ENCODE assay signal across 1 cellular context in the genomic region with DNA sequence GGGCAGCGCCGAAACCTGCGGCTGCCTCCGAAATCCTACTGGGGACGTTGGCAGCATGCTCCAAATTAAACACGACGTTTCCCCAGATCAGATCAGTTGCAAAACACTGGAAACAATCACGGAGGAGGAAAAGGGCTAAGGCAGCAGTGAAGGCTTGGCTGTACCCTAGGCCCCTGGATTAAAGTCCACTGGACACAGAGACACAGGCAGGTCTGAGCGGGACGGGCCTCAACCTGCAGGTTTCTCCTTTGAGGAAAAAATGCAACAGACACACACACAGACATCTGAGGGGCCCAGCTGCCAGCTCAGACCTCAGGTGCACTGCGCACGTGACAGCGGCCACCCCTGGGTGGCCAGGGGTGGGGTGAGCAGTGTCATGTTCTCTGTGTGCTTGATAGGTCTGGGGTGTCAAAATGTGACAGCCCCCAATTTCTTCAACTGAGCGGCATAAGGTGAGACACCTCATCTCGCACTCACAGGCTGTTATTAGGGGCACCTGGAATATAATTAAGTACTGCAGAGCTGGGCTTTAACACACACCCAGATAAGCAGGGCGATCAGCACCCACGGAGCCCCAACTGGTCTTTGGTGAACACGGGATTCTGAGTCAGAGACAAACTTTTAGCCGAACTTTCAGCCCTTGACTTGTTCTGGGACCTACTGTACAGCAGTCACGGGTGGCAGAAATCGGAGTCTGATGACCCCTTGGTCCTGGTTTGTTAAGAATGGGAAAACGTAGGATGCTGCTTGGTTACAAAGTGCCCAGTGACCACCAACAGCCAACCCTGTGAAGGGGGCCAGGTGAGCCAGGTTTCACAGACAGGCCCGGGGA.
TF ChIP-seq lines count a peak whose summit lies in the region.

No MANE protein-coding gene starts in this region.

TF ChIP-seq in HepG2, 621 proteins besides CTCF, POLR2A, EP300 and RAD21 (continued from another document and continues in another):
- TF ChIP-seq, protein P1, sequence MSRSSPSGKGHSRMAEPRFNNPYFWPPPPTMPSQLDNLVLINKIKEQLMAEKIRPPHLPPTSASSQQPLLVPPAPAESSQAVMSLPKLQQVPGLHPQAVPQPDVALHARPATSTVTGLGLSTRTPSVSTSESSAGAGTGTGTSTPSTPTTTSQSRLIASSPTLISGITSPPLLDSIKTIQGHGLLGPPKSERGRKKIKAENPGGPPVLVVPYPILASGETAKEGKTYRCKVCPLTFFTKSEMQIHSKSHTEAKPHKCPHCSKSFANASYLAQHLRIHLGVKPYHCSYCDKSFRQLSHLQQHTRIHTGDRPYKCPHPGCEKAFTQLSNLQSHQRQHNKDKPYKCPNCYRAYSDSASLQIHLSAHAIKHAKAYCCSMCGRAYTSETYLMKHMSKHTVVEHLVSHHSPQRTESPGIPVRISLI (CRISPR knock-in tag; IDR thresholded peaks at IDR 0.05; ENCODE audit: borderline replicate concordance), result peak; percentile 47; the same call in 1 of the 2 replicates
- TF ChIP-seq ZNF367 (CRISPR knock-in tag; IDR thresholded peaks at IDR 0.05; ENCODE audit: borderline replicate concordance), result 0 out of 2 replicates have a peak, but pooled peaks have one; percentile 37
- no peak for TF ChIP-seq ZNF34 (CRISPR knock-in tag; IDR thresholded peaks at IDR 0.05; ENCODE audit: borderline replicate concordance)
- no peak for TF ChIP-seq ZNF724P (CRISPR knock-in tag; IDR thresholded peaks at IDR 0.05; ENCODE audit: borderline replicate concordance)
- no peak for TF ChIP-seq ZNF510 (CRISPR knock-in tag; IDR thresholded peaks at IDR 0.05; ENCODE audit: low read depth)
- TF ChIP-seq, protein P2, sequence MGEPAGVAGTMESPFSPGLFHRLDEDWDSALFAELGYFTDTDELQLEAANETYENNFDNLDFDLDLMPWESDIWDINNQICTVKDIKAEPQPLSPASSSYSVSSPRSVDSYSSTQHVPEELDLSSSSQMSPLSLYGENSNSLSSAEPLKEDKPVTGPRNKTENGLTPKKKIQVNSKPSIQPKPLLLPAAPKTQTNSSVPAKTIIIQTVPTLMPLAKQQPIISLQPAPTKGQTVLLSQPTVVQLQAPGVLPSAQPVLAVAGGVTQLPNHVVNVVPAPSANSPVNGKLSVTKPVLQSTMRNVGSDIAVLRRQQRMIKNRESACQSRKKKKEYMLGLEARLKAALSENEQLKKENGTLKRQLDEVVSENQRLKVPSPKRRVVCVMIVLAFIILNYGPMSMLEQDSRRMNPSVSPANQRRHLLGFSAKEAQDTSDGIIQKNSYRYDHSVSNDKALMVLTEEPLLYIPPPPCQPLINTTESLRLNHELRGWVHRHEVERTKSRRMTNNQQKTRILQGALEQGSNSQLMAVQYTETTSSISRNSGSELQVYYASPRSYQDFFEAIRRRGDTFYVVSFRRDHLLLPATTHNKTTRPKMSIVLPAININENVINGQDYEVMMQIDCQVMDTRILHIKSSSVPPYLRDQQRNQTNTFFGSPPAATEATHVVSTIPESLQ (CRISPR knock-in tag; conservative IDR thresholded peaks at IDR 0.05), result 0 out of 2 replicates have a peak, but pooled peaks have one; percentile 44
- TF ChIP-seq, protein P3, sequence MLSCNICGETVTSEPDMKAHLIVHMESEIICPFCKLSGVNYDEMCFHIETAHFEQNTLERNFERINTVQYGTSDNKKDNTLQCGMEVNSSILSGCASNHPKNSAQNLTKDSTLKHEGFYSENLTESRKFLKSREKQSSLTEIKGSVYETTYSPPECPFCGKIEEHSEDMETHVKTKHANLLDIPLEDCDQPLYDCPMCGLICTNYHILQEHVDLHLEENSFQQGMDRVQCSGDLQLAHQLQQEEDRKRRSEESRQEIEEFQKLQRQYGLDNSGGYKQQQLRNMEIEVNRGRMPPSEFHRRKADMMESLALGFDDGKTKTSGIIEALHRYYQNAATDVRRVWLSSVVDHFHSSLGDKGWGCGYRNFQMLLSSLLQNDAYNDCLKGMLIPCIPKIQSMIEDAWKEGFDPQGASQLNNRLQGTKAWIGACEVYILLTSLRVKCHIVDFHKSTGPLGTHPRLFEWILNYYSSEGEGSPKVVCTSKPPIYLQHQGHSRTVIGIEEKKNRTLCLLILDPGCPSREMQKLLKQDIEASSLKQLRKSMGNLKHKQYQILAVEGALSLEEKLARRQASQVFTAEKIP (CRISPR knock-in tag; IDR thresholded peaks at IDR 0.05; ENCODE audit: borderline replicate concordance), result no peak
- TF ChIP-seq, protein P4, sequence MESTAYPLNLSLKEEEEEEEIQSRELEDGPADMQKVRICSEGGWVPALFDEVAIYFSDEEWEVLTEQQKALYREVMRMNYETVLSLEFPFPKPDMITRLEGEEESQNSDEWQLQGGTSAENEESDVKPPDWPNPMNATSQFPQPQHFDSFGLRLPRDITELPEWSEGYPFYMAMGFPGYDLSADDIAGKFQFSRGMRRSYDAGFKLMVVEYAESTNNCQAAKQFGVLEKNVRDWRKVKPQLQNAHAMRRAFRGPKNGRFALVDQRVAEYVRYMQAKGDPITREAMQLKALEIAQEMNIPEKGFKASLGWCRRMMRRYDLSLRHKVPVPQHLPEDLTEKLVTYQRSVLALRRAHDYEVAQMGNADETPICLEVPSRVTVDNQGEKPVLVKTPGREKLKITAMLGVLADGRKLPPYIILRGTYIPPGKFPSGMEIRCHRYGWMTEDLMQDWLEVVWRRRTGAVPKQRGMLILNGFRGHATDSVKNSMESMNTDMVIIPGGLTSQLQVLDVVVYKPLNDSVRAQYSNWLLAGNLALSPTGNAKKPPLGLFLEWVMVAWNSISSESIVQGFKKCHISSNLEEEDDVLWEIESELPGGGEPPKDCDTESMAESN (CRISPR knock-in tag; conservative IDR thresholded peaks at IDR 0.05), result 0 out of 2 replicates have a peak, but pooled peaks have one; percentile 39
- no peak for TF ChIP-seq ZFP36L2 (CRISPR knock-in tag; IDR thresholded peaks at IDR 0.05)
- TF ChIP-seq, protein P5, sequence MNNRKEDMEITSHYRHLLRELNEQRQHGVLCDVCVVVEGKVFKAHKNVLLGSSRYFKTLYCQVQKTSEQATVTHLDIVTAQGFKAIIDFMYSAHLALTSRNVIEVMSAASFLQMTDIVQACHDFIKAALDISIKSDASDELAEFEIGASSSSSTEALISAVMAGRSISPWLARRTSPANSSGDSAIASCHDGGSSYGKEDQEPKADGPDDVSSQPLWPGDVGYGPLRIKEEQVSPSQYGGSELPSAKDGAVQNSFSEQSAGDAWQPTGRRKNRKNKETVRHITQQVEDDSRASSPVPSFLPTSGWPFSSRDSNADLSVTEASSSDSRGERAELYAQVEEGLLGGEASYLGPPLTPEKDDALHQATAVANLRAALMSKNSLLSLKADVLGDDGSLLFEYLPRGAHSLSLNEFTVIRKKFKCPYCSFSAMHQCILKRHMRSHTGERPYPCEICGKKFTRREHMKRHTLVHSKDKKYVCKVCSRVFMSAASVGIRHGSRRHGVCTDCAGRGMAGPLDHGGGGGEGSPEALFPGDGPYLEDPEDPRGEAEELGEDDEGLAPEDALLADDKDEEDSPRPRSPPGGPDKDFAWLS (CRISPR knock-in tag; IDR thresholded peaks at IDR 0.05; ENCODE audit: borderline replicate concordance), result no peak
- TF ChIP-seq, protein P6, sequence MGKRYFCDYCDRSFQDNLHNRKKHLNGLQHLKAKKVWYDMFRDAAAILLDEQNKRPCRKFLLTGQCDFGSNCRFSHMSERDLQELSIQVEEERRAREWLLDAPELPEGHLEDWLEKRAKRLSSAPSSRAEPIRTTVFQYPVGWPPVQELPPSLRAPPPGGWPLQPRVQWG (CRISPR knock-in tag; IDR thresholded peaks at IDR 0.05; ENCODE audit: borderline replicate concordance, low read depth), result no peak
- TF ChIP-seq, protein P7, sequence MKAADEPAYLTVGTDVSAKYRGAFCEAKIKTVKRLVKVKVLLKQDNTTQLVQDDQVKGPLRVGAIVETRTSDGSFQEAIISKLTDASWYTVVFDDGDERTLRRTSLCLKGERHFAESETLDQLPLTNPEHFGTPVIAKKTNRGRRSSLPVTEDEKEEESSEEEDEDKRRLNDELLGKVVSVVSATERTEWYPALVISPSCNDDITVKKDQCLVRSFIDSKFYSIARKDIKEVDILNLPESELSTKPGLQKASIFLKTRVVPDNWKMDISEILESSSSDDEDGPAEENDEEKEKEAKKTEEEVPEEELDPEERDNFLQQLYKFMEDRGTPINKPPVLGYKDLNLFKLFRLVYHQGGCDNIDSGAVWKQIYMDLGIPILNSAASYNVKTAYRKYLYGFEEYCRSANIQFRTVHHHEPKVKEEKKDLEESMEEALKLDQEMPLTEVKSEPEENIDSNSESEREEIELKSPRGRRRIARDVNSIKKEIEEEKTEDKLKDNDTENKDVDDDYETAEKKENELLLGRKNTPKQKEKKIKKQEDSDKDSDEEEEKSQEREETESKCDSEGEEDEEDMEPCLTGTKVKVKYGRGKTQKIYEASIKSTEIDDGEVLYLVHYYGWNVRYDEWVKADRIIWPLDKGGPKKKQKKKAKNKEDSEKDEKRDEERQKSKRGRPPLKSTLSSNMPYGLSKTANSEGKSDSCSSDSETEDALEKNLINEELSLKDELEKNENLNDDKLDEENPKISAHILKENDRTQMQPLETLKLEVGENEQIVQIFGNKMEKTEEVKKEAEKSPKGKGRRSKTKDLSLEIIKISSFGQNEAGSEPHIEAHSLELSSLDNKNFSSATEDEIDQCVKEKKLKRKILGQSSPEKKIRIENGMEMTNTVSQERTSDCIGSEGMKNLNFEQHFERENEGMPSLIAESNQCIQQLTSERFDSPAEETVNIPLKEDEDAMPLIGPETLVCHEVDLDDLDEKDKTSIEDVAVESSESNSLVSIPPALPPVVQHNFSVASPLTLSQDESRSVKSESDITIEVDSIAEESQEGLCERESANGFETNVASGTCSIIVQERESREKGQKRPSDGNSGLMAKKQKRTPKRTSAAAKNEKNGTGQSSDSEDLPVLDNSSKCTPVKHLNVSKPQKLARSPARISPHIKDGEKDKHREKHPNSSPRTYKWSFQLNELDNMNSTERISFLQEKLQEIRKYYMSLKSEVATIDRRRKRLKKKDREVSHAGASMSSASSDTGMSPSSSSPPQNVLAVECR (CRISPR knock-in tag; IDR thresholded peaks at IDR 0.05; ENCODE audit: borderline replicate concordance), result peak; percentile 78; the same call in 1 of the 2 replicates
- 0 out of 2 replicates have a peak, but pooled peaks have one; percentile 59 for TF ChIP-seq ZNF713 (CRISPR knock-in tag; IDR thresholded peaks at IDR 0.05)
- peak; percentile 30; the same call in 1 of the 2 replicates for TF ChIP-seq ESRRA (CRISPR knock-in tag; IDR thresholded peaks at IDR 0.05; ENCODE audit: low read depth)
- no peak for TF ChIP-seq WIZ (CRISPR knock-in tag; IDR thresholded peaks at IDR 0.05)
- TF ChIP-seq, protein P8, sequence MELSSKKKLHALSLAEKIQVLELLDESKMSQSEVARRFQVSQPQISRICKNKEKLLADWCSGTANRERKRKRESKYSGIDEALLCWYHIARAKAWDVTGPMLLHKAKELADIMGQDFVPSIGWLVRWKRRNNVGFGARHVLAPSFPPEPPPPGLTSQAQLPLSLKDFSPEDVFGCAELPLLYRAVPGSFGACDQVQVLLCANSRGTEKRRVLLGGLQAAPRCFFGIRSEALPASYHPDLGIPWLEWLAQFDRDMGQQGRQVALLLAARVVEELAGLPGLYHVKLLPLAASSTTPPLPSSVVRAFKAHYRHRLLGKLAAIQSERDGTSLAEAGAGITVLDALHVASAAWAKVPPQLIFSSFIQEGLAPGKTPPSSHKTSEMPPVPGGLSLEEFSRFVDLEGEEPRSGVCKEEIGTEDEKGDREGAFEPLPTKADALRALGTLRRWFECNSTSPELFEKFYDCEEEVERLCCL (CRISPR knock-in tag; IDR thresholded peaks at IDR 0.05; ENCODE audit: borderline replicate concordance), result no peak
- TF ChIP-seq, protein P9, sequence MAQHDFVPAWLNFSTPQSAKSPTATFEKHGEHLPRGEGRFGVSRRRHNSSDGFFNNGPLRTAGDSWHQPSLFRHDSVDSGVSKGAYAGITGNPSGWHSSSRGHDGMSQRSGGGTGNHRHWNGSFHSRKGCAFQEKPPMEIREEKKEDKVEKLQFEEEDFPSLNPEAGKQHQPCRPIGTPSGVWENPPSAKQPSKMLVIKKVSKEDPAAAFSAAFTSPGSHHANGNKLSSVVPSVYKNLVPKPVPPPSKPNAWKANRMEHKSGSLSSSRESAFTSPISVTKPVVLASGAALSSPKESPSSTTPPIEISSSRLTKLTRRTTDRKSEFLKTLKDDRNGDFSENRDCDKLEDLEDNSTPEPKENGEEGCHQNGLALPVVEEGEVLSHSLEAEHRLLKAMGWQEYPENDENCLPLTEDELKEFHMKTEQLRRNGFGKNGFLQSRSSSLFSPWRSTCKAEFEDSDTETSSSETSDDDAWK (CRISPR knock-in tag; IDR thresholded peaks at IDR 0.05), result no peak
- TF ChIP-seq, protein P10, sequence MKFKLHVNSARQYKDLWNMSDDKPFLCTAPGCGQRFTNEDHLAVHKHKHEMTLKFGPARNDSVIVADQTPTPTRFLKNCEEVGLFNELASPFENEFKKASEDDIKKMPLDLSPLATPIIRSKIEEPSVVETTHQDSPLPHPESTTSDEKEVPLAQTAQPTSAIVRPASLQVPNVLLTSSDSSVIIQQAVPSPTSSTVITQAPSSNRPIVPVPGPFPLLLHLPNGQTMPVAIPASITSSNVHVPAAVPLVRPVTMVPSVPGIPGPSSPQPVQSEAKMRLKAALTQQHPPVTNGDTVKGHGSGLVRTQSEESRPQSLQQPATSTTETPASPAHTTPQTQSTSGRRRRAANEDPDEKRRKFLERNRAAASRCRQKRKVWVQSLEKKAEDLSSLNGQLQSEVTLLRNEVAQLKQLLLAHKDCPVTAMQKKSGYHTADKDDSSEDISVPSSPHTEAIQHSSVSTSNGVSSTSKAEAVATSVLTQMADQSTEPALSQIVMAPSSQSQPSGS (CRISPR knock-in tag; IDR thresholded peaks at IDR 0.05), result peak; percentile 65; the same call in 1 of the 2 replicates
- TF ChIP-seq ZNF883 (CRISPR knock-in tag; IDR thresholded peaks at IDR 0.05; ENCODE audit: not compliant biosample characterization), result peak; percentile 51
- TF ChIP-seq ZNF333 (CRISPR knock-in tag; IDR thresholded peaks at IDR 0.05; ENCODE audit: borderline replicate concordance), result 0 out of 2 replicates have a peak, but pooled peaks have one; percentile 28
- TF ChIP-seq ATF7 (IDR thresholded peaks at IDR 0.05), result no peak
- no peak for TF ChIP-seq ATF7 (CRISPR knock-in tag; IDR thresholded peaks at IDR 0.05)
- no peak for TF ChIP-seq ZFYVE20 (CRISPR knock-in tag; IDR thresholded peaks at IDR 0.05; ENCODE audit: borderline replicate concordance, low read depth)
- TF ChIP-seq ATF1 (CRISPR knock-in tag; IDR thresholded peaks at IDR 0.05), result peak; percentile 30; the same call in 1 of the 2 replicates
